Comparison of ENCODE assay signal across 29 cellular contexts in genomic region chr2:3526871-3527270, GRCh38.
"Had no signal": no experiment of that assay in that cellular context is flagged by ENCODE, and none has a peak within 500 bp of the region (broad histone marks: within the 10 kb centered on the region; RNA-seq: fewer than 3 reads in every experiment).

No MANE protein-coding gene starts in this region.

- ATAC-seq: body of pancreas, PC-3 had no signal

- H3K9me3 Mint-ChIP-seq: activated CD4-positive, alpha-beta memory T cell treated with anti-CD3 and anti-CD28 coated beads, Interleukin-2, amount 10 ng/mL, durations not matched to agents 7 days and 5 days; activated naive CD4-positive, alpha-beta T cell treated with anti-CD3 and anti-CD28 coated beads, Interleukin-2, amount 50 U/mL, for 72 hours; activated T-cell treated with anti-CD3 and anti-CD28 coated beads, Interleukin-2, amount 50 U/mL, for 24 hours; activated T-helper 2 cell treated with anti-CD3 and anti-CD28 coated beads, Interferon-gamma antibody, Interleukin-2, Interleukin-4, amounts not matched to agents 10 μg/mL and 5 μg/mL and 100 μg/mL, durations not matched to agents 14 hours and 24 hours and 36 hours had no signal

- H3K4me3 Mint-ChIP-seq: activated CD4-positive, alpha-beta memory T cell treated with anti-CD3 and anti-CD28 coated beads, Interleukin-2, amount 10 ng/mL, durations not matched to agents 7 days and 5 days; activated T-cell treated with anti-CD3 and anti-CD28 coated beads, Interleukin-2, amount 50 U/mL, for 24 hours had no signal

- DNase-seq: activated CD4-positive, alpha-beta memory T cell treated with anti-CD3 and anti-CD28 coated beads, Interleukin-2, amount 10 ng/mL, durations not matched to agents 7 days and 5 days; activated CD4-positive, alpha-beta T cell treated with anti-CD3 and anti-CD28 coated beads for 1 hour; activated CD4-positive, alpha-beta T cell treated with anti-CD3 and anti-CD28 coated beads for 48 hours; activated CD4-positive, CD25-positive, alpha-beta regulatory T cell; activated gamma-delta T cell; activated naive CD4-positive, alpha-beta T cell treated with Interleukin-2 at 50 U/mL for 16 hours; activated T-cell treated with anti-CD3 and anti-CD28 coated beads, Interleukin-2, amount 50 U/mL, for 24 hours; body of pancreas; Kasumi-1; MG63; MV-4-11; NCI-H1092; NCI-H187 treated with DMSO at 0.1 percent for 48 hours; NCI-H2081; NCI-H226; NCI-H524 treated with DMSO at 0.1 percent for 48 hours; PC-3; Peyer's patch; RPMI8226; SHP77 treated with DMSO at 0.1 percent for 48 hours; SW 1271; T-helper 1 cell; T-helper 2 cell; T-helper 9 cell had no signal

- H3K27me3 Mint-ChIP-seq: activated CD4-positive, alpha-beta memory T cell treated with anti-CD3 and anti-CD28 coated beads, Interleukin-2, amount 10 ng/mL, durations not matched to agents 7 days and 5 days; activated T-cell treated with anti-CD3 and anti-CD28 coated beads, Interleukin-2, amount 50 U/mL, for 24 hours had no signal

- H3K9me3 ChIP-seq: adrenal gland, body of pancreas, breast epithelium, MG63, Peyer's patch, SJSA1 had no signal

- H3K36me3 Mint-ChIP-seq: activated naive CD4-positive, alpha-beta T cell treated with anti-CD3 and anti-CD28 coated beads, Interleukin-2, amount 50 U/mL, for 72 hours had no signal

- H3K36me3 ChIP-seq: adrenal gland, breast epithelium, MG63, Peyer's patch had no signal

- H3K27ac Mint-ChIP-seq: activated CD4-positive, alpha-beta memory T cell treated with anti-CD3 and anti-CD28 coated beads, Interleukin-2, amount 10 ng/mL, durations not matched to agents 7 days and 5 days; activated naive CD4-positive, alpha-beta T cell treated with anti-CD3 and anti-CD28 coated beads, Interleukin-2, amount 50 U/mL, for 72 hours; activated T-cell treated with anti-CD3 and anti-CD28 coated beads, Interleukin-2, amount 50 U/mL, for 24 hours; activated T-helper 2 cell treated with anti-CD3 and anti-CD28 coated beads, Interferon-gamma antibody, Interleukin-2, Interleukin-4, amounts not matched to agents 10 μg/mL and 5 μg/mL and 100 μg/mL, durations not matched to agents 14 hours and 24 hours and 36 hours had no signal

- H3K4me1 ChIP-seq: breast epithelium had no signal

- H3K4me3 ChIP-seq: adrenal gland, body of pancreas, breast epithelium, MG63, Peyer's patch, SJSA1 had no signal

- H3K27ac ChIP-seq: adrenal gland, body of pancreas, breast epithelium, Peyer's patch, SJSA1 had no signal

- H3K27me3 ChIP-seq: adrenal gland, body of pancreas, breast epithelium, MG63, Peyer's patch, SJSA1 had no signal
